Comparison of ENCODE assay signal across 10 cellular contexts in the genomic region with DNA sequence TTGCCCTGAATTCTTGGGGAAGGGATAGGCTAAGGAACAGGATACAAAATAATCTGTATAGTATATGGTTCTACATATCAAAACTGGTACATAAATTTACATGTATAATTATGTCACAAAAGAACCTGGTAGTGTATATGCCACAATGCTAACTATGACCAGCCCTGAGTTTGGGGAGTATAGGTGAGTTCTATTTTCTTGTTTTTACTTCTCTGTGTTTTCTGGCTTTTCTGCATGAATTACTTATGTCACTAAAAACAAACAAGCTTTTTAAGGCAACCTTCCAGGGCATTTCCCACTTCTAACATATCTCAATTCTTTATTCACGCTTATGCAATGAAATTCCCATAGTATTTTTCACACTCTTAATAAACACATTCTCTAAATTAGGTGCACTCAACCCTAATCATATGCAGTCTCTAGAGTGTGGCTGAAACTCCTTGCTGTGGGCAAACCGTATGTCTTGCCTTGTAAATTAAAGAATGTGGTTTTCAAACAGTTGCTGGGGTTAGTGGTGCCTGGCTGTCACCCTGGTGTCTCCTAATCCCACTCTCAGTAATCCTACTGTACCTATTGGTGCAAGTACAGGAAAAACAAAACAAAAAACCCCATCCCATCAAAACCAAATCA. TPM values are rescaled to one million over a fixed set of nuclear protein-coding genes. Genes with fewer than 3 reads are reported as not detected.
DNase-seq lines count a peak whose midpoint lies in the region; ATAC-seq and TF ChIP-seq lines count a peak whose summit lies in the region.
"Had no signal": no experiment of that assay in that cellular context is flagged by ENCODE, and none has a peak within 500 bp of the region (broad histone marks: within the 10 kb centered on the region; RNA-seq: fewer than 3 reads in every experiment).

No MANE protein-coding gene starts in this region.

- H3K9me3 ChIP-seq in stomach = no peaks in the 10 kb centered on the region
- H3K9me3 ChIP-seq: esophagus squamous epithelium had no signal

- peaks cover 24% of the 10 kb centered on the region for H3K9me3 Mint-ChIP-seq in nephron progenitor cell
- peaks cover 4% of the 10 kb centered on the region for H3K9me3 Mint-ChIP-seq in activated T-helper 1 cell treated with anti-CD3 and anti-CD28 coated beads, Interleukin-12 subunit alpha, Interleukin-12 subunit beta, Interleukin-2, Interleukin-4 antibody, amounts not matched to agents 30 ng/mL and 10 ng/mL and 1 ng/mL, durations not matched to agents 14 hours and 24 hours and 36 hours

- peaks cover 46% of the 10 kb centered on the region for H3K4me1 Mint-ChIP-seq in nephron progenitor cell
- peaks cover 79% of the 10 kb centered on the region for H3K4me1 Mint-ChIP-seq in activated T-helper 1 cell treated with anti-CD3 and anti-CD28 coated beads, Interleukin-12 subunit alpha, Interleukin-12 subunit beta, Interleukin-2, Interleukin-4 antibody, amounts not matched to agents 30 ng/mL and 10 ng/mL and 1 ng/mL, durations not matched to agents 14 hours and 24 hours and 36 hours (ENCODE audit: low read depth)

- no peak for TF ChIP-seq POLR2A in stomach (IDR thresholded peaks at IDR 0.05)

- H3K4me3 Mint-ChIP-seq in nephron progenitor cell = no peak overlapping the region
- H3K4me3 Mint-ChIP-seq in activated T-helper 1 cell treated with anti-CD3 and anti-CD28 coated beads, Interleukin-12 subunit alpha, Interleukin-12 subunit beta, Interleukin-2, Interleukin-4 antibody, amounts not matched to agents 30 ng/mL and 10 ng/mL and 1 ng/mL, durations not matched to agents 14 hours and 24 hours and 36 hours = no peak overlapping the region

- H3K27me3 Mint-ChIP-seq in nephron progenitor cell (ENCODE audit: low read depth, poor library complexity) = peaks cover 15% of the 10 kb centered on the region
- H3K27me3 Mint-ChIP-seq in activated T-helper 1 cell treated with anti-CD3 and anti-CD28 coated beads, Interleukin-12 subunit alpha, Interleukin-12 subunit beta, Interleukin-2, Interleukin-4 antibody, amounts not matched to agents 30 ng/mL and 10 ng/mL and 1 ng/mL, durations not matched to agents 14 hours and 24 hours and 36 hours (ENCODE audit: insufficient read depth) = peaks cover 4% of the 10 kb centered on the region

- H3K27me3 ChIP-seq in stomach = peaks cover 0 to 38% (median 4%) of the 10 kb centered on the region in 3 donors

- TF ChIP-seq CTCF in nephron progenitor cell (IDR thresholded peaks at IDR 0.05) (no peak), stomach (IDR thresholded peaks at IDR 0.05) (no peak)

- H3K27ac ChIP-seq in stomach = no peak overlapping the region

- TF ChIP-seq EP300 in stomach (IDR thresholded peaks at IDR 0.05) = no peak

- WGBS in stomach, 5 donors = 38 to 55% (median 43%) methylated on average over 2 of the region's 2 CpGs

- peak overlapping the region; percentile 14 for H3K27ac Mint-ChIP-seq in nephron progenitor cell
- no peak overlapping the region for H3K27ac Mint-ChIP-seq in activated T-helper 1 cell treated with anti-CD3 and anti-CD28 coated beads, Interleukin-12 subunit alpha, Interleukin-12 subunit beta, Interleukin-2, Interleukin-4 antibody, amounts not matched to agents 30 ng/mL and 10 ng/mL and 1 ng/mL, durations not matched to agents 14 hours and 24 hours and 36 hours

- intact Hi-C loops in activated T-helper 1 cell treated with anti-CD3 and anti-CD28 coated beads, Interleukin-12 subunit alpha, Interleukin-12 subunit beta, Interleukin-2, Interleukin-4 antibody, amounts not matched to agents 30 ng/mL and 10 ng/mL and 1 ng/mL, durations not matched to agents 14 hours and 24 hours and 36 hours (cut with micrococcal nuclease) = loop anchor here (1.0 kb wide), 2 partner anchors 16 to 78 kb away; no protein-coding TSS in a partner anchor
- intact Hi-C loops in stomach (cut with DNase I; ENCODE audit: low total_unique reads) = no loop called here

- no peaks in the 10 kb centered on the region for H3K36me3 ChIP-seq in stomach
- H3K36me3 ChIP-seq: esophagus squamous epithelium had no signal

- peaks cover 0 to 4% (median 0%) of the 10 kb centered on the region in 4 donors for H3K4me1 ChIP-seq in stomach

- DNase-seq in nephron progenitor cell (no peak), NCI-H2107 treated with DMSO at 0.1 percent for 48 hours (lab: John Stamatoyannopoulos, UW; ENCODE audit: unreplicated experiment) (no peak), stomach (no peak)
- no peak for DNase-seq in activated T-helper 1 cell treated with anti-CD3 and anti-CD28 coated beads, Interleukin-12 subunit alpha, Interleukin-12 subunit beta, Interleukin-2, Interleukin-4 antibody, amounts not matched to agents 30 ng/mL and 10 ng/mL and 1 ng/mL, durations not matched to agents 14 hours and 24 hours and 36 hours (ENCODE audit: low spot score)
- DNase-seq: amniotic stem cell, esophagus squamous epithelium, islet precursor cell had no signal

- ATAC-seq in GM19025 (IDR thresholded peaks at IDR 0.05; ENCODE audit: low read depth, unreplicated experiment) (peak; percentile 89), GM21619 (IDR thresholded peaks at IDR 0.05; ENCODE audit: unreplicated experiment) (peak; percentile 92), HG03354 (IDR thresholded peaks at IDR 0.05; ENCODE audit: poor library complexity, severe bottlenecking, unreplicated experiment) (peak; percentile 89)

- H3K36me3 Mint-ChIP-seq in nephron progenitor cell (ENCODE audit: low read depth) = peaks cover 6% of the 10 kb centered on the region
- H3K36me3 Mint-ChIP-seq in activated T-helper 1 cell treated with anti-CD3 and anti-CD28 coated beads, Interleukin-12 subunit alpha, Interleukin-12 subunit beta, Interleukin-2, Interleukin-4 antibody, amounts not matched to agents 30 ng/mL and 10 ng/mL and 1 ng/mL, durations not matched to agents 14 hours and 24 hours and 36 hours (ENCODE audit: low read depth) = peaks cover 4% of the 10 kb centered on the region

- H3K4me3 ChIP-seq in stomach = no peak overlapping the region
- H3K4me3 ChIP-seq: esophagus squamous epithelium had no signal

RNA-seq across cellular contexts. Expression of gene INSIG1, which starts 14.0 kb away (rescaled TPM):
- 87.7 and 89.9 TPM in 2 replicates for total RNA-seq in activated T-helper 1 cell treated with anti-CD3 and anti-CD28 coated beads, Interleukin-12 subunit alpha, Interleukin-12 subunit beta, Interleukin-2, Interleukin-4 antibody, amounts not matched to agents 30 ng/mL and 10 ng/mL and 1 ng/mL, durations not matched to agents 14 hours and 24 hours and 36 hours
- total RNA-seq in stomach = 10 to 100 TPM in 4 of 5 donors, 1 to 10 TPM in 1; 9.9 to 65.2 (median 42.2) TPM
- polyA plus RNA-seq in stomach = 10 to 100 TPM; 24.5 to 37.9 (median 30.5) TPM
